ENCODE assay signal across 8 cellular contexts in the genomic region with DNA sequence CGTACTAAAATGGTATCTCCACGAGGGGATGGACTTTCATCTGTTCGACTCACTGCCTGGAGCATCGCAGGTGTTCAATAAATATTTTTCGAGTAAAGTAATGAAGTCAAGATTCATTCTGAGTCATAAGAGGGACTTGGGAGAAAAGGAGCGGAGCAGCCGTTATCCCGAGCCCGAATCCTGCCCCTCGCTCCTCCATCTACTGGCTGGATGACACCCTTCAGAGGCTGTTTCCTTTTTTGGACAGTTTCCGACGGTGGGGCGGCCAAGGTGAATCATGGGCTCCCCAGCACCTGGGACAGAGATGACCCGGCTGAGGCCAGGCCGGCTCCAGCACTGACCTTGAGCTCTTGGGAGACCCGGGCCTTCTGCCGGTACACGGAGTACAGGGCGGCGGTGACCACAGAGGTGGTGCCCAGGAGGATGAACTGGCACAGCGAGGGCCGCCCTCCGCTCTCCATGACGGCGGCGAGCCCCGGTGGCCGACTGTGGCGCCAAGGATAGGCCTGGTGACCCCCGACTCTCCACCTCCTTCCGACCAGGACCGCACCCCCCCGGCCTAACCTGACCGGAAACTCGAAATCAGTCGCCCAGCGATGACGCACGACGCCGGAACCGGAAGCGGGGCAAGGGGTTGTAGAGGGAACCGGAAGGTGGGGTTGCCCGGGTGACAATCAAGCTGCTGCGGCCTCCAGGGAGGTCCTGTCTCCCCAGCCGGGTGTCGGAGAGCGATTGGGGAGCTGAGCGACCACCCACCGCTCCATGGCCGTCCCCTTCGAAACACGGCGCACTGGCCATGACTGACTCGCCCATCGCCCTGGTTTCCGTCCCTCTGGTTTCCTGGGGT. TPM values are rescaled to one million over a fixed set of nuclear protein-coding genes. Genes with fewer than 3 reads are reported as not detected.
DNase-seq lines count a peak whose midpoint lies in the region; ATAC-seq and TF ChIP-seq lines count a peak whose summit lies in the region.

A gene with protein sequence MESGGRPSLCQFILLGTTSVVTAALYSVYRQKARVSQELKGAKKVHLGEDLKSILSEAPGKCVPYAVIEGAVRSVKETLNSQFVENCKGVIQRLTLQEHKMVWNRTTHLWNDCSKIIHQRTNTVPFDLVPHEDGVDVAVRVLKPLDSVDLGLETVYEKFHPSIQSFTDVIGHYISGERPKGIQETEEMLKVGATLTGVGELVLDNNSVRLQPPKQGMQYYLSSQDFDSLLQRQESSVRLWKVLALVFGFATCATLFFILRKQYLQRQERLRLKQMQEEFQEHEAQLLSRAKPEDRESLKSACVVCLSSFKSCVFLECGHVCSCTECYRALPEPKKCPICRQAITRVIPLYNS (minus strand): TSS at position 588 of the 847 bp plus-strand sequence. CDS start 127 bp downstream, at position 461.

- ATAC-seq in HG02678 (IDR thresholded peaks at IDR 0.05; ENCODE audit: unreplicated experiment): peak; percentile 92
- peak; percentile 98 for ATAC-seq in Right ventricle myocardium inferior

- TF ChIP-seq EP300 in ovary (IDR thresholded peaks at IDR 0.05): no peak

- no peaks in the 10 kb centered on the region for H3K27me3 ChIP-seq in ovary
- peaks cover 2% of the 10 kb centered on the region for H3K27me3 ChIP-seq in thymus (ENCODE audit: control insufficient read depth, insufficient read depth)

- H3K9me3 ChIP-seq in ovary (no peaks in the 10 kb centered on the region), thymus (ENCODE audit: control insufficient read depth) (no peaks in the 10 kb centered on the region)

- CTCF ChIA-PET in GM10248 (lab: Yijun Ruan, JAX): interaction anchor here (1.0 to 2.2 kb wide), 2 partner anchors 14 to 295 kb away, joined by 3 to 6 read pairs; no protein-coding TSS in a partner anchor

- intact Hi-C loops in Right ventricle myocardium inferior (cut with DNase I): no loop called here
- intact Hi-C loops in ovary (cut with DNase I): no loop called here

- H3K4me1 ChIP-seq in ovary (ENCODE audit: insufficient read depth): peaks cover 5% of the 10 kb centered on the region
- H3K4me1 ChIP-seq in thymus (ENCODE audit: control insufficient read depth, insufficient read depth, low read length): peaks cover 14% of the 10 kb centered on the region

- H3K36me3 ChIP-seq in ovary (no peaks in the 10 kb centered on the region), thymus (ENCODE audit: control insufficient read depth, insufficient read depth) (peaks cover 3% of the 10 kb centered on the region)

- H3K4me3 ChIP-seq in ovary: peak within 1 kb of the TSS; percentile 93
- peak within 1 kb of the TSS; percentile 69 for H3K4me3 ChIP-seq in thymus (ENCODE audit: low read length)

- DNase-seq in GM10248 (ENCODE audit: extremely low spot score): peak; percentile 97
- DNase-seq in NCI-H1417 treated with DMSO at 0.1 percent for 48 hours (lab: John Stamatoyannopoulos, UW): peak; percentile 54
- DNase-seq in SW 1271 (lab: John Stamatoyannopoulos, UW): peak; percentile 58 to 81
- peak; percentile 89 for DNase-seq in activated naive CD8-positive, alpha-beta T cell treated with anti-CD3 and anti-CD28 coated beads, Interleukin-2, amount 50 U/mL, for 16 hours (ENCODE audit: low read depth, low spot score)
- peak; percentile 97 for DNase-seq in Right ventricle myocardium inferior (ENCODE audit: missing footprints)
- DNase-seq in ovary: peak; percentile 94 to 97 (median 95)

- WGBS in ovary, 3 donors: 0 to 1% (median 1%) methylated on average over 58 of the region's 58 CpGs
- 2% methylated on average over 58 of the region's 58 CpGs for WGBS in thymus

- POLR2A ChIA-PET in GM10248 (lab: Yijun Ruan, JAX): no interaction called here

- TF ChIP-seq CTCF in GM10248 (IDR thresholded peaks at IDR 0.05; ENCODE audit: control extremely low read depth, extremely low read depth, low read depth, missing control alignments) (no peak), ovary (IDR thresholded peaks at IDR 0.05) (peak in 1 of 3 donors; percentile 17)

- H3K27ac ChIP-seq in ovary: peak within 1 kb of the TSS; percentile 15 to 62
- peak within 1 kb of the TSS; percentile 83 for H3K27ac ChIP-seq in thymus (ENCODE audit: low read depth)

- peak; percentile 80 for TF ChIP-seq POLR2A in ovary (IDR thresholded peaks at IDR 0.05)

RNA-seq across cellular contexts. Expression of the gene that starts here (rescaled TPM):
- total RNA-seq in Right ventricle myocardium inferior (44.6 TPM), ovary (10 to 100 TPM; 19.9 to 31.6 (median 24.6) TPM)
- polyA plus RNA-seq in ovary (10 to 100 TPM; 16.7 to 20.1 TPM), thymus (9.3 TPM)

Comparison
In these comparisons a context has a peak if more than half of its experiments do, and no peak if none do; other contexts are left out.
1. Peak in every context shown above with its lines: DNase-seq, ATAC-seq, H3K4me3 ChIP-seq and H3K27ac ChIP-seq.